In genomic region chr9:69748304-69748703, GRCh38 we compare ENCODE assay signal across 2 cellular contexts.
TF ChIP-seq lines count a peak whose summit lies in the region.

No MANE protein-coding gene starts in this region.

TF ChIP-seq in WTC11, 78 proteins besides CTCF, POLR2A, EP300 and RAD21:
- TF ChIP-seq PREB (CRISPR knock-in tag; IDR thresholded peaks at IDR 0.05; ENCODE audit: borderline replicate concordance), result no peak
- TF ChIP-seq ATF1 (CRISPR knock-in tag; IDR thresholded peaks at IDR 0.05), result no peak
- no peak for TF ChIP-seq ZNF317 (CRISPR knock-in tag; IDR thresholded peaks at IDR 0.05; ENCODE audit: borderline replicate concordance, low read depth)
- no peak for TF ChIP-seq RELA (CRISPR knock-in tag; IDR thresholded peaks at IDR 0.05; ENCODE audit: borderline replicate concordance)
- TF ChIP-seq ZNF423 (CRISPR knock-in tag; IDR thresholded peaks at IDR 0.05), result no peak
- TF ChIP-seq ZBTB21 (CRISPR knock-in tag; IDR thresholded peaks at IDR 0.05; ENCODE audit: borderline replicate concordance), result no peak
- TF ChIP-seq, protein P1, sequence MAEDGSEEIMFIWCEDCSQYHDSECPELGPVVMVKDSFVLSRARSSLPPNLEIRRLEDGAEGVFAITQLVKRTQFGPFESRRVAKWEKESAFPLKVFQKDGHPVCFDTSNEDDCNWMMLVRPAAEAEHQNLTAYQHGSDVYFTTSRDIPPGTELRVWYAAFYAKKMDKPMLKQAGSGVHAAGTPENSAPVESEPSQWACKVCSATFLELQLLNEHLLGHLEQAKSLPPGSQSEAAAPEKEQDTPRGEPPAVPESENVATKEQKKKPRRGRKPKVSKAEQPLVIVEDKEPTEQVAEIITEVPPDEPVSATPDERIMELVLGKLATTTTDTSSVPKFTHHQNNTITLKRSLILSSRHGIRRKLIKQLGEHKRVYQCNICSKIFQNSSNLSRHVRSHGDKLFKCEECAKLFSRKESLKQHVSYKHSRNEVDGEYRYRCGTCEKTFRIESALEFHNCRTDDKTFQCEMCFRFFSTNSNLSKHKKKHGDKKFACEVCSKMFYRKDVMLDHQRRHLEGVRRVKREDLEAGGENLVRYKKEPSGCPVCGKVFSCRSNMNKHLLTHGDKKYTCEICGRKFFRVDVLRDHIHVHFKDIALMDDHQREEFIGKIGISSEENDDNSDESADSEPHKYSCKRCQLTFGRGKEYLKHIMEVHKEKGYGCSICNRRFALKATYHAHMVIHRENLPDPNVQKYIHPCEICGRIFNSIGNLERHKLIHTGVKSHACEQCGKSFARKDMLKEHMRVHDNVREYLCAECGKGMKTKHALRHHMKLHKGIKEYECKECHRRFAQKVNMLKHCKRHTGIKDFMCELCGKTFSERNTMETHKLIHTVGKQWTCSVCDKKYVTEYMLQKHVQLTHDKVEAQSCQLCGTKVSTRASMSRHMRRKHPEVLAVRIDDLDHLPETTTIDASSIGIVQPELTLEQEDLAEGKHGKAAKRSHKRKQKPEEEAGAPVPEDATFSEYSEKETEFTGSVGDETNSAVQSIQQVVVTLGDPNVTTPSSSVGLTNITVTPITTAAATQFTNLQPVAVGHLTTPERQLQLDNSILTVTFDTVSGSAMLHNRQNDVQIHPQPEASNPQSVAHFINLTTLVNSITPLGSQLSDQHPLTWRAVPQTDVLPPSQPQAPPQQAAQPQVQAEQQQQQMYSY (CRISPR knock-in tag; IDR thresholded peaks at IDR 0.05), result no peak
- TF ChIP-seq, protein P2, sequence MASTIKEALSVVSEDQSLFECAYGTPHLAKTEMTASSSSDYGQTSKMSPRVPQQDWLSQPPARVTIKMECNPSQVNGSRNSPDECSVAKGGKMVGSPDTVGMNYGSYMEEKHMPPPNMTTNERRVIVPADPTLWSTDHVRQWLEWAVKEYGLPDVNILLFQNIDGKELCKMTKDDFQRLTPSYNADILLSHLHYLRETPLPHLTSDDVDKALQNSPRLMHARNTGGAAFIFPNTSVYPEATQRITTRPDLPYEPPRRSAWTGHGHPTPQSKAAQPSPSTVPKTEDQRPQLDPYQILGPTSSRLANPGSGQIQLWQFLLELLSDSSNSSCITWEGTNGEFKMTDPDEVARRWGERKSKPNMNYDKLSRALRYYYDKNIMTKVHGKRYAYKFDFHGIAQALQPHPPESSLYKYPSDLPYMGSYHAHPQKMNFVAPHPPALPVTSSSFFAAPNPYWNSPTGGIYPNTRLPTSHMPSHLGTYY (CRISPR knock-in tag; IDR thresholded peaks at IDR 0.05), result no peak
- no peak for TF ChIP-seq TEAD1 (CRISPR knock-in tag; IDR thresholded peaks at IDR 0.05)
- no peak for TF ChIP-seq ZNF416 (CRISPR knock-in tag; IDR thresholded peaks at IDR 0.05)
- no peak for TF ChIP-seq PRRX2 (CRISPR knock-in tag; IDR thresholded peaks at IDR 0.05)
- no peak for TF ChIP-seq ATF6 (CRISPR knock-in tag; IDR thresholded peaks at IDR 0.05)

TF ChIP-seq in liver, 16 proteins besides CTCF, POLR2A, EP300 and RAD21:
- no peak for TF ChIP-seq GABPA (IDR thresholded peaks at IDR 0.05 in 1 of 2, conservative IDR thresholded peaks at IDR 0.05 in 1 of 2)
- TF ChIP-seq SP1 (IDR thresholded peaks at IDR 0.05), result peak; percentile 45
- no peak for TF ChIP-seq YY1 (IDR thresholded peaks at IDR 0.05)
- TF ChIP-seq JUND (IDR thresholded peaks at IDR 0.05), result no peak
- no peak for TF ChIP-seq EGR1 (IDR thresholded peaks at IDR 0.05; ENCODE audit: low read depth in 2 of 2)
- TF ChIP-seq, protein P3, sequence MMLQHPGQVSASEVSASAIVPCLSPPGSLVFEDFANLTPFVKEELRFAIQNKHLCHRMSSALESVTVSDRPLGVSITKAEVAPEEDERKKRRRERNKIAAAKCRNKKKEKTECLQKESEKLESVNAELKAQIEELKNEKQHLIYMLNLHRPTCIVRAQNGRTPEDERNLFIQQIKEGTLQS (IDR thresholded peaks at IDR 0.05), result no peak
- TF ChIP-seq HNF4A (conservative IDR thresholded peaks at IDR 0.05), result peak in 1 of 2 donors; percentile 63
- TF ChIP-seq, protein P4, sequence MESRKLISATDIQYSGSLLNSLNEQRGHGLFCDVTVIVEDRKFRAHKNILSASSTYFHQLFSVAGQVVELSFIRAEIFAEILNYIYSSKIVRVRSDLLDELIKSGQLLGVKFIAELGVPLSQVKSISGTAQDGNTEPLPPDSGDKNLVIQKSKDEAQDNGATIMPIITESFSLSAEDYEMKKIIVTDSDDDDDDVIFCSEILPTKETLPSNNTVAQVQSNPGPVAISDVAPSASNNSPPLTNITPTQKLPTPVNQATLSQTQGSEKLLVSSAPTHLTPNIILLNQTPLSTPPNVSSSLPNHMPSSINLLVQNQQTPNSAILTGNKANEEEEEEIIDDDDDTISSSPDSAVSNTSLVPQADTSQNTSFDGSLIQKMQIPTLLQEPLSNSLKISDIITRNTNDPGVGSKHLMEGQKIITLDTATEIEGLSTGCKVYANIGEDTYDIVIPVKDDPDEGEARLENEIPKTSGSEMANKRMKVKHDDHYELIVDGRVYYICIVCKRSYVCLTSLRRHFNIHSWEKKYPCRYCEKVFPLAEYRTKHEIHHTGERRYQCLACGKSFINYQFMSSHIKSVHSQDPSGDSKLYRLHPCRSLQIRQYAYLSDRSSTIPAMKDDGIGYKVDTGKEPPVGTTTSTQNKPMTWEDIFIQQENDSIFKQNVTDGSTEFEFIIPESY (IDR thresholded peaks at IDR 0.05), result no peak
